In the genomic region with DNA sequence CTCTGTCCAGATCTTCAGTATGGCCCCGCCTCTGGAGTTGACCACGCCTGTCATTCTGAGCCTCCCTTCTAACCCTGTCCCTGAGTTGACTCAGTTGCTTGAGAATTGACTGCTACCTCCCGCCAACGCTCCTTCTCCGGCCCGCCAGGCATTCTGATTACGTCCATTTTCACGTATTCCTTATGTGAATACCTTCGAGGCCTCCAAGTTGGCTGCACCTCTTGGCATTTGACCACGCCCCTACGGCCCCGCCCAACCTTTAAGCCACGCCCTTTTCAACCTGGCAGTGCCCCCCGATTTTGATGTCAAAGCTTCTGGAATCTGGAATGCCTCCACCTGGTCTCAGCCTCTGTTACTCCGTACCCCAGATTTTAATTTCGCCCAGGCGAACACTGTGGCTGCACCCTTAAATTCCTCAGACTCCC, we compare ENCODE assay signal across 1 cellular context.
TF ChIP-seq lines count a peak whose summit lies in the region.

No MANE protein-coding gene starts in this region.

TF ChIP-seq in GM23338, 12 proteins besides CTCF, POLR2A, EP300 and RAD21 (continued from another document):
- TF ChIP-seq ZNF462 (CRISPR knock-in tag; IDR thresholded peaks at IDR 0.05), result no peak
- no peak for TF ChIP-seq ETS1 (IDR thresholded peaks at IDR 0.05)
- TF ChIP-seq EZH2 (IDR thresholded peaks at IDR 0.05; ENCODE audit: low read depth, unreplicated experiment), result no peak
- TF ChIP-seq CREB1 (CRISPR knock-in tag; IDR thresholded peaks at IDR 0.05; ENCODE audit: low read depth), result no peak
- no peak for TF ChIP-seq ZNF331 (CRISPR knock-in tag; IDR thresholded peaks at IDR 0.05; ENCODE audit: low read depth)
- TF ChIP-seq REST (IDR thresholded peaks at IDR 0.05; ENCODE audit: unreplicated experiment), result no peak
- TF ChIP-seq STAT1 (IDR thresholded peaks at IDR 0.05; ENCODE audit: unreplicated experiment), result no peak
- TF ChIP-seq ZNF114 (CRISPR knock-in tag; IDR thresholded peaks at IDR 0.05), result no peak
TF ChIP-seq in GM23338: peak in this region for 0.
